In the genomic region with DNA sequence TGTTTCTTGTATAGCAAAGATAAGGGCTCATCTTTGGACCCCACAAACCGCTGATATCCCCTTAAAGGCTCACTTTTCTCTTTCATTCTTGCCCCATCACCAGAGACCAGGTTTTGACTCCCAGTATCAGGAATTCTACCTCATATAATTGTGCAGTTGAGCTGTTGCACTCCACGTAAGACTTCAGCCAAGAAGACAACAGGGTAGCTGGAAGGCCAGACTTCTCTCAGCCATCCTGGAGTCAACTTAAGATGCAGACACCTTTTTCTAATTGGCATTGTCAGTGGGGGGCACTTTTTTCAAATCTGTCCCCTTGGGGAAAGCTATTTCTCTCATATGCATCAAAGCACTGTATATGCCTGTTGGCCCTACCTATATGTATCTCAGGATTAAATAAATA, we compare ENCODE assay signal across 1 cellular context.
TF ChIP-seq lines count a peak whose summit lies in the region.

No MANE protein-coding gene starts in this region.

TF ChIP-seq in WTC11, 78 proteins besides CTCF, POLR2A, EP300 and RAD21 (continued from another document):
- TF ChIP-seq, protein P1, sequence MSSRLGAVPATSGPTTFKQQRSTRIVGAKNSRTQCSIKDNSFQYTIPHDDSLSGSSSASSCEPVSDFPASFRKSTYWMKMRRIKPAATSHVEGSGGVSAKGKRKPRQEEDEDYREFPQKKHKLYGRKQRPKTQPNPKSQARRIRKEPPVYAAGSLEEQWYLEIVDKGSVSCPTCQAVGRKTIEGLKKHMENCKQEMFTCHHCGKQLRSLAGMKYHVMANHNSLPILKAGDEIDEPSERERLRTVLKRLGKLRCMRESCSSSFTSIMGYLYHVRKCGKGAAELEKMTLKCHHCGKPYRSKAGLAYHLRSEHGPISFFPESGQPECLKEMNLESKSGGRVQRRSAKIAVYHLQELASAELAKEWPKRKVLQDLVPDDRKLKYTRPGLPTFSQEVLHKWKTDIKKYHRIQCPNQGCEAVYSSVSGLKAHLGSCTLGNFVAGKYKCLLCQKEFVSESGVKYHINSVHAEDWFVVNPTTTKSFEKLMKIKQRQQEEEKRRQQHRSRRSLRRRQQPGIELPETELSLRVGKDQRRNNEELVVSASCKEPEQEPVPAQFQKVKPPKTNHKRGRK (CRISPR knock-in tag; IDR thresholded peaks at IDR 0.05; ENCODE audit: borderline replicate concordance) = no peak
